In genomic region chr22:18896038-18896657, GRCh38 we compare ENCODE assay signal across 1 cellular context. TPM values are rescaled to one million over a fixed set of nuclear protein-coding genes. Genes with fewer than 3 reads are reported as not detected.
"Had no signal": no experiment of that assay in that cellular context is flagged by ENCODE, and none has a peak within 500 bp of the region (broad histone marks: within the 10 kb centered on the region; RNA-seq: fewer than 3 reads in every experiment).

No MANE protein-coding gene starts in this region.

RNA-seq across cellular contexts. Expression of gene PRODH, which starts 39.9 kb away (rescaled TPM):
- total RNA-seq: fibroblast of villous mesenchyme had no signal
